In the genomic region with DNA sequence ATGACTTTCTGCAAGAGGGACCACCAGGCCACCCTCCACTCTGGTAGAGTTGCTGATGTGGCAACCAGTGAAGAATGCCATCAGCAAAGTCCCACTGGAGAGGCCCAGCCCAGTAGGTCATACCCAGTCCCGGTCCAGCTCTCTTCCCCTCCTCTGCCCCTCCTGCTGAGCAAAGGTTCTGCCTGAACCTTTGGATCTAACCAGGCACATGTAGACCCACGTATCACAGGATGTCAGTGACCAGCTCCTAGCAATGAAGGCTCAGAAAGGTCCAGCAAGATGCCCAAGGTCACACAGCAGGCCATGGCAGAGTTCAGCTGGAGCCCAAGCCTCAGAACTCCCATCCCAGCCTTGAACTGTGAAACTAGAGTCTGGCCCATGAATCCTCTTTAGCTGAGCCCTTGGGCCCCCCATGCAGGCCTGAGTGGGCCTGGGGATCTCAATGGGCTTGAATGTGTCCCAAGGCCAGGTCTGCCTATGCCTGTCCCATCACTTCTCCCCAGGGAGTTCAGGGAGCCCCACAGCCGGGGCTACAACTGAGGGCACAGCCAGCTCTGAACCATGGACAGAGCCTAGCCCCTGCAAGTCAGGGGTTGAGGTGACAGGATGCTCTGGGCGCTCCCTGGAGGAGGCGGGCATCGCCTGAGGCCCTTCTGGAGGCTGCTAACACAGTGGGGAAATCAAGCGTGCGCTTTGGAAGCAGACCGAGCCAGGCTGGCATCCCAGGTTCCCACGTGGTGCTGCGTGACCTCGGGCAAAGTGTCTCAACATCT, we compare ENCODE assay signal across 17 cellular contexts. TPM values are rescaled to one million over a fixed set of nuclear protein-coding genes. Genes with fewer than 3 reads are reported as not detected.
DNase-seq lines count a peak whose midpoint lies in the region; ATAC-seq, FAIRE-seq and TF ChIP-seq lines count a peak whose summit lies in the region.
"Had no signal": no experiment of that assay in that cellular context is flagged by ENCODE, and none has a peak within 500 bp of the region (broad histone marks: within the 10 kb centered on the region; RNA-seq: fewer than 3 reads in every experiment).

No MANE protein-coding gene starts in this region.

- WGBS in SK-N-SH (ENCODE audit: low lambda C conversion rate): 86% methylated on average over 8 of the region's 12 CpGs

- peaks cover 21 to 24% of the 10 kb centered on the region in 2 donors for H3K4me1 Mint-ChIP-seq in stimulated activated naive B cell treated with anti-CD40 and anti-IgM and Interleukin-4, amounts not matched to agents 10 μg/mL and 1 μg/mL and 100 μg/mL, for 72 hours
- H3K4me1 Mint-ChIP-seq in mesothelial cell of epicardium: peaks cover 2% of the 10 kb centered on the region

- peaks cover 7% of the 10 kb centered on the region for H3F3A ChIP-seq in SK-N-SH (replicated peaks; ENCODE audit: insufficient read depth)

- ATAC-seq in SK-N-SH treated with all-trans-retinoic acid at 6 μM for 48 hours: no peak
- ATAC-seq in stimulated activated naive B cell treated with anti-CD40 and anti-IgM and Interleukin-4, amounts not matched to agents 10 μg/mL and 1 μg/mL and 100 μg/mL, for 72 hours (replicated peaks): no peak

- H2AFZ ChIP-seq in SK-N-SH (ENCODE audit: low read depth) (no peak overlapping the region), keratinocyte (ENCODE audit: control insufficient read depth, low read length) (no peak overlapping the region)

- H3K4me1 ChIP-seq in SK-N-SH (ENCODE audit: control insufficient read depth in 1 of 2, insufficient read depth in 2 of 2, low read depth in 1 of 2, low read length in 1 of 2): no peaks in the 10 kb centered on the region; a peak in 1 of 4 replicates
- H3K4me1 ChIP-seq in keratinocyte (ENCODE audit: control insufficient read depth, extremely low read depth, insufficient read depth, low read length): peaks cover 22% of the 10 kb centered on the region

- H3K4me3 Mint-ChIP-seq in stimulated activated naive B cell treated with anti-CD40 and anti-IgM and Interleukin-4, amounts not matched to agents 10 μg/mL and 1 μg/mL and 100 μg/mL, for 72 hours: no peak overlapping the region
- no peak overlapping the region for H3K4me3 Mint-ChIP-seq in mesothelial cell of epicardium

- H3K9ac ChIP-seq in SK-N-SH (no peak overlapping the region), keratinocyte (ENCODE audit: control insufficient read depth, extremely low read depth, insufficient read depth, low read length) (no peak overlapping the region)

- H3K9me3 Mint-ChIP-seq in stimulated activated naive B cell treated with anti-CD40 and anti-IgM and Interleukin-4, amounts not matched to agents 10 μg/mL and 1 μg/mL and 100 μg/mL, for 72 hours: peaks cover 5 to 6% of the 10 kb centered on the region in 2 donors
- peaks cover 11% of the 10 kb centered on the region for H3K9me3 Mint-ChIP-seq in mesothelial cell of epicardium

- peaks cover 0 to 11% of the 10 kb centered on the region in 2 donors for H3K27me3 Mint-ChIP-seq in stimulated activated naive B cell treated with anti-CD40 and anti-IgM and Interleukin-4, amounts not matched to agents 10 μg/mL and 1 μg/mL and 100 μg/mL, for 72 hours
- peaks cover 2% of the 10 kb centered on the region for H3K27me3 Mint-ChIP-seq in mesothelial cell of epicardium (ENCODE audit: low read depth)

- H3K36me3 ChIP-seq in SK-N-SH (replicated peaks in 1 of 2; ENCODE audit: control insufficient read depth in 1 of 2, insufficient read depth in 2 of 2, low read length in 1 of 2): no peaks in the 10 kb centered on the region
- no peaks in the 10 kb centered on the region for H3K36me3 ChIP-seq in bronchial epithelial cell (ENCODE audit: control insufficient read depth, insufficient read depth, low read length)
- no peaks in the 10 kb centered on the region for H3K36me3 ChIP-seq in keratinocyte (ENCODE audit: control insufficient read depth in 2 of 2, extremely low read depth in 1 of 2, insufficient read depth in 2 of 2, low read length in 2 of 2)

- H3K27me3 ChIP-seq in SK-N-SH (ENCODE audit: insufficient read depth): no peaks in the 10 kb centered on the region
- H3K27me3 ChIP-seq in bronchial epithelial cell (ENCODE audit: control insufficient read depth, insufficient read depth, low read length): no peaks in the 10 kb centered on the region
- H3K27me3 ChIP-seq in keratinocyte (ENCODE audit: control insufficient read depth, extremely low read depth, insufficient read depth, low read length): no peaks in the 10 kb centered on the region

- no peaks in the 10 kb centered on the region for H4K20me1 ChIP-seq in SK-N-SH (ENCODE audit: insufficient read depth)
- no peaks in the 10 kb centered on the region for H4K20me1 ChIP-seq in keratinocyte (ENCODE audit: control insufficient read depth, extremely low read depth, insufficient read depth, low read length)

- no peak for TF ChIP-seq RAD21 in SK-N-SH (IDR thresholded peaks at IDR 0.05; ENCODE audit: low read length)

- H3K4me2 ChIP-seq in SK-N-SH (no peak overlapping the region), keratinocyte (ENCODE audit: control insufficient read depth, extremely low read depth, insufficient read depth, low read depth, low read length) (no peak overlapping the region)

- no peaks in the 10 kb centered on the region for H3K9me2 ChIP-seq in SK-N-SH

- H3K9me3 ChIP-seq in SK-N-SH (peaks cover 3% of the 10 kb centered on the region; the same call in 1 of the 2 replicates), keratinocyte (ENCODE audit: control insufficient read depth, low read depth, low read length) (peaks cover 4% of the 10 kb centered on the region)

- H3K27ac Mint-ChIP-seq in stimulated activated naive B cell treated with anti-CD40 and anti-IgM and Interleukin-4, amounts not matched to agents 10 μg/mL and 1 μg/mL and 100 μg/mL, for 72 hours: peak overlapping the region; percentile 47
- no peak overlapping the region for H3K27ac Mint-ChIP-seq in mesothelial cell of epicardium

- no peaks in the 10 kb centered on the region for H3K79me2 ChIP-seq in SK-N-SH (ENCODE audit: insufficient read depth)
- H3K79me2 ChIP-seq in keratinocyte (ENCODE audit: control insufficient read depth, insufficient read depth, low read length): no peaks in the 10 kb centered on the region

- H3K4me3 ChIP-seq in SK-N-SH (ENCODE audit: low read depth in 2 of 2, low read length in 1 of 2) (no peak overlapping the region), bronchial epithelial cell (ENCODE audit: low read depth, low read length) (no peak overlapping the region), keratinocyte (ENCODE audit: control insufficient read depth in 2 of 3, extremely low read depth in 1 of 3, insufficient read depth in 2 of 3, low read depth in 1 of 3, low read length in 3 of 3) (no peak overlapping the region)

- POLR2A ChIA-PET in SK-N-SH (lab: Yijun Ruan, JAX): no interaction called here

- dilution Hi-C loops in keratinocyte (cut with MboI; ENCODE audit: extremely low pct_ligation_motif_present, low sequenced_read_pairs): no loop called here

- no peaks in the 10 kb centered on the region for H3K36me3 Mint-ChIP-seq in stimulated activated naive B cell treated with anti-CD40 and anti-IgM and Interleukin-4, amounts not matched to agents 10 μg/mL and 1 μg/mL and 100 μg/mL, for 72 hours
- H3K36me3 Mint-ChIP-seq in mesothelial cell of epicardium: no peaks in the 10 kb centered on the region

- peak; percentile 58 for FAIRE-seq in bronchial epithelial cell (lab: Jason Lieb, UNC)
- peak; percentile 41 for FAIRE-seq in keratinocyte (lab: Jason Lieb, UNC)
- FAIRE-seq: G401.6 had no signal

- TF ChIP-seq CTCF in SK-N-SH (IDR thresholded peaks at IDR 0.05) (no peak), bronchial epithelial cell (IDR thresholded peaks at IDR 0.05; ENCODE audit: insufficient read depth, low read length, severe bottlenecking) (no peak), keratinocyte (optimal IDR thresholded peaks at IDR 0.05 in 1 of 3, IDR thresholded peaks at IDR 0.05 in 1 of 3, conservative IDR thresholded peaks at IDR 0.05 in 1 of 3; ENCODE audit: extremely low read depth in 1 of 3, insufficient read depth in 2 of 3, low read length in 3 of 3) (no peak), mesothelial cell of epicardium (IDR thresholded peaks at IDR 0.05; ENCODE audit: unreplicated experiment) (no peak)

- no peak for TF ChIP-seq EP300 in SK-N-SH (IDR thresholded peaks at IDR 0.05; ENCODE audit: borderline replicate concordance in 1 of 2, low read depth in 1 of 2, low read length in 1 of 2)

- CTCF ChIA-PET in SK-N-SH (lab: Yijun Ruan, JAX): interaction anchor here (1.1 to 1.6 kb wide), 2 partner anchors 58 to 222 kb away, joined by 3 to 5 read pairs; no protein-coding TSS in a partner anchor

- H3K27ac ChIP-seq in SK-N-SH (ENCODE audit: low read depth in 2 of 2, low read length in 1 of 2) (no peak overlapping the region), keratinocyte (ENCODE audit: control insufficient read depth, insufficient read depth, low read length) (no peak overlapping the region)
- H3K27ac ChIP-seq: 22Rv1 had no signal

- DNase-seq in SK-N-SH: no peak
- no peak for DNase-seq in bronchial epithelial cell (ENCODE audit: low read depth)
- DNase-seq in keratinocyte (ENCODE audit: low read depth, low spot score): no peak
- DNase-seq in stimulated activated naive B cell treated with anti-CD40 and anti-IgM and Interleukin-4, amounts not matched to agents 10 μg/mL and 1 μg/mL and 100 μg/mL, for 72 hours: no peak
- DNase-seq in mesothelial cell of epicardium (ENCODE audit: low spot score in 2 of 2, unreplicated experiment in 2 of 2): no peak
- no peak for DNase-seq in cerebellum (ENCODE audit: low spot score)
- no peak for DNase-seq in EL
- DNase-seq: AML-193, DND-41, KG1, NCI-H1105 treated with DMSO at 0.1 percent for 48 hours, NCI-H187, NCI-H2107, NCI-H510A treated with DMSO at 0.1 percent for 48 hours had no signal

- H3K9me1 ChIP-seq in keratinocyte (ENCODE audit: control insufficient read depth, extremely low read depth, insufficient read depth, low read length): no peaks in the 10 kb centered on the region

RNA-seq across cellular contexts. Expression of a gene that starts 21.4 kb away (rescaled TPM):
- 0.26 and 0.62 TPM in 2 replicates for polyA plus RNA-seq in SK-N-SH (2012; rRNA removed)
- polyA plus RNA-seq in SK-N-SH (2012; cell fraction: cytosol; rRNA removed): 0.28 and 0.29 TPM in 2 replicates
- 1.3 and 1.4 TPM in 2 replicates for polyA plus RNA-seq in SK-N-SH (2012; cell fraction: nucleus; rRNA removed)
- 11.8 and 32.8 TPM in 2 replicates for total RNA-seq in bronchial epithelial cell
- 0.96 to 2.1 TPM (median 1.0 TPM) in 3 replicates for polyA plus RNA-seq in keratinocyte
- 1.8 TPM for polyA plus RNA-seq in keratinocyte (2011; ENCODE audit: low read depth)
- 0.49 and 0.83 TPM in 2 replicates for polyA plus RNA-seq in keratinocyte (2011; cell fraction: cytosol; rRNA removed)
- polyA plus RNA-seq in keratinocyte (2011; cell fraction: nucleus; rRNA removed): 4.8 and 6.3 TPM in 2 replicates
- polyA plus RNA-seq in keratinocyte (2012; ENCODE audit: low replicate concordance): 0.77 and 9.9 TPM in 2 replicates
- 0.72 to 1.5 TPM (median 0.96 TPM) in 3 replicates for polyA minus RNA-seq in keratinocyte
- polyA minus RNA-seq in keratinocyte (2011; cell fraction: cytosol; rRNA and poly(A)+ RNA removed): not detected
- polyA minus RNA-seq in keratinocyte (2011; cell fraction: nucleus; rRNA and poly(A)+ RNA removed): 1.3 and 4.0 TPM in 2 replicates
- 0.09 TPM in 1 of 3 replicates, not detected in the others for total RNA-seq in mesothelial cell of epicardium
- 0.18 TPM for total RNA-seq in cerebellum

Comparison
In these comparisons a context has a peak if more than half of its experiments do, and no peak if none do; other contexts are left out.
1. RNA of a gene that starts 21.4 kb away (total RNA-seq): 11.8 to 32.8 TPM in bronchial epithelial cell; 0.18 TPM in cerebellum (single experiment) and 0.09 TPM in mesothelial cell of epicardium; every median in the first group is over 10 times any median in the second.